Comparison of ENCODE assay signal across 1 cellular context in genomic region chr6:128230267-128230989, GRCh38.
A peak's percentile ranks its signal among the peaks of the same experiment; 100 is the strongest.
TF ChIP-seq lines count a peak whose summit lies in the region.

No MANE protein-coding gene starts in this region.

TF ChIP-seq in HepG2, 621 proteins besides CTCF, POLR2A, EP300 and RAD21 (continued from another document and continues in another):
- TF ChIP-seq, protein P1, sequence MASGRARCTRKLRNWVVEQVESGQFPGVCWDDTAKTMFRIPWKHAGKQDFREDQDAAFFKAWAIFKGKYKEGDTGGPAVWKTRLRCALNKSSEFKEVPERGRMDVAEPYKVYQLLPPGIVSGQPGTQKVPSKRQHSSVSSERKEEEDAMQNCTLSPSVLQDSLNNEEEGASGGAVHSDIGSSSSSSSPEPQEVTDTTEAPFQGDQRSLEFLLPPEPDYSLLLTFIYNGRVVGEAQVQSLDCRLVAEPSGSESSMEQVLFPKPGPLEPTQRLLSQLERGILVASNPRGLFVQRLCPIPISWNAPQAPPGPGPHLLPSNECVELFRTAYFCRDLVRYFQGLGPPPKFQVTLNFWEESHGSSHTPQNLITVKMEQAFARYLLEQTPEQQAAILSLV (CRISPR knock-in tag; IDR thresholded peaks at IDR 0.05; ENCODE audit: borderline replicate concordance) = no peak
- no peak for TF ChIP-seq ZNF234 (CRISPR knock-in tag; conservative IDR thresholded peaks at IDR 0.05)
- TF ChIP-seq AGO1 (IDR thresholded peaks at IDR 0.05; ENCODE audit: low read depth, low read length, poor library complexity, severe bottlenecking) = no peak
- TF ChIP-seq, protein P2, sequence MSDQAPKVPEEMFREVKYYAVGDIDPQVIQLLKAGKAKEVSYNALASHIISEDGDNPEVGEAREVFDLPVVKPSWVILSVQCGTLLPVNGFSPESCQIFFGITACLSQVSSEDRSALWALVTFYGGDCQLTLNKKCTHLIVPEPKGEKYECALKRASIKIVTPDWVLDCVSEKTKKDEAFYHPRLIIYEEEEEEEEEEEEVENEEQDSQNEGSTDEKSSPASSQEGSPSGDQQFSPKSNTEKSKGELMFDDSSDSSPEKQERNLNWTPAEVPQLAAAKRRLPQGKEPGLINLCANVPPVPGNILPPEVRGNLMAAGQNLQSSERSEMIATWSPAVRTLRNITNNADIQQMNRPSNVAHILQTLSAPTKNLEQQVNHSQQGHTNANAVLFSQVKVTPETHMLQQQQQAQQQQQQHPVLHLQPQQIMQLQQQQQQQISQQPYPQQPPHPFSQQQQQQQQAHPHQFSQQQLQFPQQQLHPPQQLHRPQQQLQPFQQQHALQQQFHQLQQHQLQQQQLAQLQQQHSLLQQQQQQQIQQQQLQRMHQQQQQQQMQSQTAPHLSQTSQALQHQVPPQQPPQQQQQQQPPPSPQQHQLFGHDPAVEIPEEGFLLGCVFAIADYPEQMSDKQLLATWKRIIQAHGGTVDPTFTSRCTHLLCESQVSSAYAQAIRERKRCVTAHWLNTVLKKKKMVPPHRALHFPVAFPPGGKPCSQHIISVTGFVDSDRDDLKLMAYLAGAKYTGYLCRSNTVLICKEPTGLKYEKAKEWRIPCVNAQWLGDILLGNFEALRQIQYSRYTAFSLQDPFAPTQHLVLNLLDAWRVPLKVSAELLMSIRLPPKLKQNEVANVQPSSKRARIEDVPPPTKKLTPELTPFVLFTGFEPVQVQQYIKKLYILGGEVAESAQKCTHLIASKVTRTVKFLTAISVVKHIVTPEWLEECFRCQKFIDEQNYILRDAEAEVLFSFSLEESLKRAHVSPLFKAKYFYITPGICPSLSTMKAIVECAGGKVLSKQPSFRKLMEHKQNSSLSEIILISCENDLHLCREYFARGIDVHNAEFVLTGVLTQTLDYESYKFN (CRISPR knock-in tag; conservative IDR thresholded peaks at IDR 0.05) = peak; percentile 66
- TF ChIP-seq HNF4A (CRISPR knock-in tag; IDR thresholded peaks at IDR 0.05) = peak; percentile 52; the same call in 1 of the 2 replicates
- TF ChIP-seq CBX2 (IDR thresholded peaks at IDR 0.05; ENCODE audit: low read depth, low read length) = no peak
- TF ChIP-seq CBX2 (CRISPR knock-in tag; IDR thresholded peaks at IDR 0.05; ENCODE audit: low read depth) = no peak
- no peak for TF ChIP-seq CREBL2 (CRISPR knock-in tag; IDR thresholded peaks at IDR 0.05; ENCODE audit: borderline replicate concordance)
- peak; percentile 41; the same call in 1 of the 2 replicates for TF ChIP-seq GATAD2A (CRISPR knock-in tag; IDR thresholded peaks at IDR 0.05)
- TF ChIP-seq AHR (CRISPR knock-in tag; IDR thresholded peaks at IDR 0.05) = no peak
- no peak for TF ChIP-seq MYNN (CRISPR knock-in tag; IDR thresholded peaks at IDR 0.05; ENCODE audit: low read depth)
- no peak for TF ChIP-seq MAFG (CRISPR knock-in tag; IDR thresholded peaks at IDR 0.05)
- no peak for TF ChIP-seq ZNF75D (CRISPR knock-in tag; IDR thresholded peaks at IDR 0.05; ENCODE audit: borderline replicate concordance)
- TF ChIP-seq SPEN (CRISPR knock-in tag; IDR thresholded peaks at IDR 0.05; ENCODE audit: low read depth) = no peak
- peak; percentile 49; the same call in 1 of the 2 replicates for TF ChIP-seq SALL1 (CRISPR knock-in tag; IDR thresholded peaks at IDR 0.05)
- peak; percentile 42; the same call in 1 of the 2 replicates for TF ChIP-seq SOX5 (CRISPR knock-in tag; IDR thresholded peaks at IDR 0.05; ENCODE audit: borderline replicate concordance)
- TF ChIP-seq MEIS1 (CRISPR knock-in tag; IDR thresholded peaks at IDR 0.05; ENCODE audit: borderline replicate concordance) = no peak
- 0 out of 2 replicates have a peak, but pooled peaks have one; percentile 27 for TF ChIP-seq RXRB (CRISPR knock-in tag; IDR thresholded peaks at IDR 0.05; ENCODE audit: borderline replicate concordance)
- no peak for TF ChIP-seq ZNF639 (CRISPR knock-in tag; conservative IDR thresholded peaks at IDR 0.05)
- no peak for TF ChIP-seq ZNF260 (CRISPR knock-in tag; IDR thresholded peaks at IDR 0.05; ENCODE audit: borderline replicate concordance, low read depth)
- peak; percentile 48; the same call in 1 of the 2 replicates for TF ChIP-seq POGZ (CRISPR knock-in tag; IDR thresholded peaks at IDR 0.05)
- peak; percentile 51; the same call in 1 of the 2 replicates for TF ChIP-seq CREM (IDR thresholded peaks at IDR 0.05)
- no peak for TF ChIP-seq CREM (CRISPR knock-in tag; IDR thresholded peaks at IDR 0.05)
- TF ChIP-seq, protein P3, sequence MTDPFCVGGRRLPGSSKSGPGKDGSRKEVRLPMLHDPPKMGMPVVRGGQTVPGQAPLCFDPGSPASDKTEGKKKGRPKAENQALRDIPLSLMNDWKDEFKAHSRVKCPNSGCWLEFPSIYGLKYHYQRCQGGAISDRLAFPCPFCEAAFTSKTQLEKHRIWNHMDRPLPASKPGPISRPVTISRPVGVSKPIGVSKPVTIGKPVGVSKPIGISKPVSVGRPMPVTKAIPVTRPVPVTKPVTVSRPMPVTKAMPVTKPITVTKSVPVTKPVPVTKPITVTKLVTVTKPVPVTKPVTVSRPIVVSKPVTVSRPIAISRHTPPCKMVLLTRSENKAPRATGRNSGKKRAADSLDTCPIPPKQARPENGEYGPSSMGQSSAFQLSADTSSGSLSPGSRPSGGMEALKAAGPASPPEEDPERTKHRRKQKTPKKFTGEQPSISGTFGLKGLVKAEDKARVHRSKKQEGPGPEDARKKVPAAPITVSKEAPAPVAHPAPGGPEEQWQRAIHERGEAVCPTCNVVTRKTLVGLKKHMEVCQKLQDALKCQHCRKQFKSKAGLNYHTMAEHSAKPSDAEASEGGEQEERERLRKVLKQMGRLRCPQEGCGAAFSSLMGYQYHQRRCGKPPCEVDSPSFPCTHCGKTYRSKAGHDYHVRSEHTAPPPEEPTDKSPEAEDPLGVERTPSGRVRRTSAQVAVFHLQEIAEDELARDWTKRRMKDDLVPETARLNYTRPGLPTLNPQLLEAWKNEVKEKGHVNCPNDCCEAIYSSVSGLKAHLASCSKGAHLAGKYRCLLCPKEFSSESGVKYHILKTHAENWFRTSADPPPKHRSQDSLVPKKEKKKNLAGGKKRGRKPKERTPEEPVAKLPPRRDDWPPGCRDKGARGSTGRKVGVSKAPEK (CRISPR knock-in tag; IDR thresholded peaks at IDR 0.05; ENCODE audit: borderline replicate concordance) = no peak
- no peak for TF ChIP-seq SIN3A (IDR thresholded peaks at IDR 0.05; ENCODE audit: borderline replicate concordance, low read depth, low read length)
- no peak for TF ChIP-seq FLYWCH1 (CRISPR knock-in tag; IDR thresholded peaks at IDR 0.05)
- TF ChIP-seq ARID3A (IDR thresholded peaks at IDR 0.05; ENCODE audit: low read depth, low read length) = peak; percentile 68
- TF ChIP-seq SOX6 (IDR thresholded peaks at IDR 0.05) = no peak
- TF ChIP-seq SOX6 (CRISPR knock-in tag; IDR thresholded peaks at IDR 0.05) = peak; percentile 70
- TF ChIP-seq, protein P4, sequence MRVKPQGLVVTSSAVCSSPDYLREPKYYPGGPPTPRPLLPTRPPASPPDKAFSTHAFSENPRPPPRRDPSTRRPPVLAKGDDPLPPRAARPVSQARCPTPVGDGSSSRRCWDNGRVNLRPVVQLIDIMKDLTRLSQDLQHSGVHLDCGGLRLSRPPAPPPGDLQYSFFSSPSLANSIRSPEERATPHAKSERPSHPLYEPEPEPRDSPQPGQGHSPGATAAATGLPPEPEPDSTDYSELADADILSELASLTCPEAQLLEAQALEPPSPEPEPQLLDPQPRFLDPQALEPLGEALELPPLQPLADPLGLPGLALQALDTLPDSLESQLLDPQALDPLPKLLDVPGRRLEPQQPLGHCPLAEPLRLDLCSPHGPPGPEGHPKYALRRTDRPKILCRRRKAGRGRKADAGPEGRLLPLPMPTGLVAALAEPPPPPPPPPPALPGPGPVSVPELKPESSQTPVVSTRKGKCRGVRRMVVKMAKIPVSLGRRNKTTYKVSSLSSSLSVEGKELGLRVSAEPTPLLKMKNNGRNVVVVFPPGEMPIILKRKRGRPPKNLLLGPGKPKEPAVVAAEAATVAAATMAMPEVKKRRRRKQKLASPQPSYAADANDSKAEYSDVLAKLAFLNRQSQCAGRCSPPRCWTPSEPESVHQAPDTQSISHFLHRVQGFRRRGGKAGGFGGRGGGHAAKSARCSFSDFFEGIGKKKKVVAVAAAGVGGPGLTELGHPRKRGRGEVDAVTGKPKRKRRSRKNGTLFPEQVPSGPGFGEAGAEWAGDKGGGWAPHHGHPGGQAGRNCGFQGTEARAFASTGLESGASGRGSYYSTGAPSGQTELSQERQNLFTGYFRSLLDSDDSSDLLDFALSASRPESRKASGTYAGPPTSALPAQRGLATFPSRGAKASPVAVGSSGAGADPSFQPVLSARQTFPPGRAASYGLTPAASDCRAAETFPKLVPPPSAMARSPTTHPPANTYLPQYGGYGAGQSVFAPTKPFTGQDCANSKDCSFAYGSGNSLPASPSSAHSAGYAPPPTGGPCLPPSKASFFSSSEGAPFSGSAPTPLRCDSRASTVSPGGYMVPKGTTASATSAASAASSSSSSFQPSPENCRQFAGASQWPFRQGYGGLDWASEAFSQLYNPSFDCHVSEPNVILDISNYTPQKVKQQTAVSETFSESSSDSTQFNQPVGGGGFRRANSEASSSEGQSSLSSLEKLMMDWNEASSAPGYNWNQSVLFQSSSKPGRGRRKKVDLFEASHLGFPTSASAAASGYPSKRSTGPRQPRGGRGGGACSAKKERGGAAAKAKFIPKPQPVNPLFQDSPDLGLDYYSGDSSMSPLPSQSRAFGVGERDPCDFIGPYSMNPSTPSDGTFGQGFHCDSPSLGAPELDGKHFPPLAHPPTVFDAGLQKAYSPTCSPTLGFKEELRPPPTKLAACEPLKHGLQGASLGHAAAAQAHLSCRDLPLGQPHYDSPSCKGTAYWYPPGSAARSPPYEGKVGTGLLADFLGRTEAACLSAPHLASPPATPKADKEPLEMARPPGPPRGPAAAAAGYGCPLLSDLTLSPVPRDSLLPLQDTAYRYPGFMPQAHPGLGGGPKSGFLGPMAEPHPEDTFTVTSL (CRISPR knock-in tag; IDR thresholded peaks at IDR 0.05; ENCODE audit: borderline replicate concordance) = peak; percentile 61; the same call in 1 of the 2 replicates
- TF ChIP-seq DRAP1 (CRISPR knock-in tag; IDR thresholded peaks at IDR 0.05) = 0 out of 2 replicates have a peak, but pooled peaks have one; percentile 2
- TF ChIP-seq SOX13 (IDR thresholded peaks at IDR 0.05) = 0 out of 2 replicates have a peak, but pooled peaks have one; percentile 31
- peak in 1 of 2 experiments; percentile 45; a peak in 1 of 4 replicates for TF ChIP-seq SOX13 (CRISPR knock-in tag; conservative IDR thresholded peaks at IDR 0.05 in 1 of 2, IDR thresholded peaks at IDR 0.05 in 1 of 2)
- TF ChIP-seq ZNF883 (CRISPR knock-in tag; IDR thresholded peaks at IDR 0.05; ENCODE audit: not compliant biosample characterization) = no peak
- no peak for TF ChIP-seq MTA1 (CRISPR knock-in tag; IDR thresholded peaks at IDR 0.05; ENCODE audit: borderline replicate concordance)
- TF ChIP-seq BCL6 (CRISPR knock-in tag; IDR thresholded peaks at IDR 0.05) = 0 out of 2 replicates have a peak, but pooled peaks have one; percentile 16
- TF ChIP-seq, protein P5, sequence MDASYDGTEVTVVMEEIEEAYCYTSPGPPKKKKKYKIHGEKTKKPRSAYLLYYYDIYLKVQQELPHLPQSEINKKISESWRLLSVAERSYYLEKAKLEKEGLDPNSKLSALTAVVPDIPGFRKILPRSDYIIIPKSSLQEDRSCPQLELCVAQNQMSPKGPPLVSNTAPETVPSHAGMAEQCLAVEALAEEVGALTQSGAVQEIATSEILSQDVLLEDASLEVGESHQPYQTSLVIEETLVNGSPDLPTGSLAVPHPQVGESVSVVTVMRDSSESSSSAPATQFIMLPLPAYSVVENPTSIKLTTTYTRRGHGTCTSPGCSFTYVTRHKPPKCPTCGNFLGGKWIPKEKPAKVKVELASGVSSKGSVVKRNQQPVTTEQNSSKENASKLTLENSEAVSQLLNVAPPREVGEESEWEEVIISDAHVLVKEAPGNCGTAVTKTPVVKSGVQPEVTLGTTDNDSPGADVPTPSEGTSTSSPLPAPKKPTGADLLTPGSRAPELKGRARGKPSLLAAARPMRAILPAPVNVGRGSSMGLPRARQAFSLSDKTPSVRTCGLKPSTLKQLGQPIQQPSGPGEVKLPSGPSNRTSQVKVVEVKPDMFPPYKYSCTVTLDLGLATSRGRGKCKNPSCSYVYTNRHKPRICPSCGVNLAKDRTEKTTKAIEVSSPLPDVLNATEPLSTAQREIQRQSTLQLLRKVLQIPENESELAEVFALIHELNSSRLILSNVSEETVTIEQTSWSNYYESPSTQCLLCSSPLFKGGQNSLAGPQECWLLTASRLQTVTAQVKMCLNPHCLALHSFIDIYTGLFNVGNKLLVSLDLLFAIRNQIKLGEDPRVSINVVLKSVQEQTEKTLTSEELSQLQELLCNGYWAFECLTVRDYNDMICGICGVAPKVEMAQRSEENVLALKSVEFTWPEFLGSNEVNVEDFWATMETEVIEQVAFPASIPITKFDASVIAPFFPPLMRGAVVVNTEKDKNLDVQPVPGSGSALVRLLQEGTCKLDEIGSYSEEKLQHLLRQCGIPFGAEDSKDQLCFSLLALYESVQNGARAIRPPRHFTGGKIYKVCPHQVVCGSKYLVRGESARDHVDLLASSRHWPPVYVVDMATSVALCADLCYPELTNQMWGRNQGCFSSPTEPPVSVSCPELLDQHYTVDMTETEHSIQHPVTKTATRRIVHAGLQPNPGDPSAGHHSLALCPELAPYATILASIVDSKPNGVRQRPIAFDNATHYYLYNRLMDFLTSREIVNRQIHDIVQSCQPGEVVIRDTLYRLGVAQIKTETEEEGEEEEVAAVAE (CRISPR knock-in tag; IDR thresholded peaks at IDR 0.05; ENCODE audit: borderline replicate concordance) = no peak
- no peak for TF ChIP-seq ZNF788 (CRISPR knock-in tag; IDR thresholded peaks at IDR 0.05; ENCODE audit: borderline replicate concordance)
